In the genomic region with DNA sequence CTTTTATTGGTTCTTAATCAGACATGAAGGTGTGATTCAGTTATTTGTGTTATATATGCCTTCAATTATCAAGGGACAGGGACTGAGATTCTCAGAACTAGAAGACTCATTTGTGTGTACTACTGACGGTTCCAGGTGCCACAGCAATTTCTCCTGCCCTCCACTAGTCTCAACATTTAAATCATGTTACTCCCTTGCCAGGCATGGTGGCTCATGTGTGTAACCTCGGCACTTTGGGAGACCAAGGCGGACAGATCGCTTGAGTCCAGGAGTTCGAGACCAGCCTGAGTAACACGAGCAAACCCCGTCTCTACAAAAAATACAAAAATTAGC, we compare ENCODE assay signal across 9 cellular contexts. TPM values are rescaled to one million over a fixed set of nuclear protein-coding genes. Genes with fewer than 3 reads are reported as not detected.
DNase-seq lines count a peak whose midpoint lies in the region; ATAC-seq, FAIRE-seq and TF ChIP-seq lines count a peak whose summit lies in the region.
"Had no signal": no experiment of that assay in that cellular context is flagged by ENCODE, and none has a peak within 500 bp of the region (broad histone marks: within the 10 kb centered on the region; RNA-seq: fewer than 3 reads in every experiment).

No MANE protein-coding gene starts in this region.

- peaks cover 28% of the 10 kb centered on the region for H3K4me1 ChIP-seq in SJSA1 (replicated peaks)

- H3K4me3 ChIP-seq in SJSA1, result peak overlapping the region; percentile 86
- H3K4me3 ChIP-seq in fibroblast of mammary gland (ENCODE audit: control insufficient read depth, low read depth, low read length), result peak overlapping the region; percentile 74
- H3K4me3 ChIP-seq in skeletal muscle cell (ENCODE audit: low read depth, low read length), result peak overlapping the region; percentile 80

- H3K27ac ChIP-seq in SJSA1, result no peak overlapping the region

- no peak for DNase-seq in GM12892 (ENCODE audit: insufficient read length)
- no peak for DNase-seq in SJSA1 (ENCODE audit: low read depth in 1 of 2, low spot score in 2 of 2)
- DNase-seq in fibroblast of mammary gland (ENCODE audit: low read depth), result no peak
- no peak for DNase-seq in skeletal muscle cell (ENCODE audit: low read depth)
- DNase-seq in NCI-H1436 treated with DMSO at 0.1 percent for 48 hours (lab: John Stamatoyannopoulos, UW), result no peak
- no peak for DNase-seq in NCI-H69 (lab: John Stamatoyannopoulos, UW)

- no peak for ATAC-seq in activated CD4-positive, CD25-positive, alpha-beta regulatory T cell treated with anti-CD3 and anti-CD28 coated beads, Interleukin-2, amount 50 U/mL, for 24 hours
- ATAC-seq in HG02970 (IDR thresholded peaks at IDR 0.05; ENCODE audit: low FRiP score, unreplicated experiment), result no peak

- no peaks in the 10 kb centered on the region for H3K9me3 ChIP-seq in SJSA1 (replicated peaks)

- peaks cover 30% of the 10 kb centered on the region for H3K36me3 ChIP-seq in SJSA1

- no peaks in the 10 kb centered on the region for H3K27me3 ChIP-seq in SJSA1 (replicated peaks)

- no peak for TF ChIP-seq POLR2A in GM12892 (IDR thresholded peaks at IDR 0.05; ENCODE audit: low read depth, low read length)

- FAIRE-seq in GM12892 (lab: Jason Lieb, UNC), result peak; percentile 51
- FAIRE-seq: endometrium had no signal

- TF ChIP-seq CTCF in fibroblast of mammary gland (conservative IDR thresholded peaks at IDR 0.05; ENCODE audit: control insufficient read depth, insufficient read depth, low read depth, low read length), result no peak

RNA-seq across cellular contexts. Expression of a gene that starts 1.1 kb away (rescaled TPM):
- 98.3 TPM for polyA plus RNA-seq in GM12892 (2012; ENCODE audit: missing spikeins)
- 40.5 and 48.4 TPM in 2 replicates for total RNA-seq in SJSA1 (2014; rRNA removed; shearing (Covaris generic))

RNA-seq across cellular contexts. Expression of a gene that starts 37.0 kb away (rescaled TPM):
- polyA plus RNA-seq in GM12892 (2012; ENCODE audit: missing spikeins), result not detected
- not detected in 2 replicates for total RNA-seq in SJSA1 (2014; rRNA removed; shearing (Covaris generic))

RNA-seq across cellular contexts. Expression of a gene that starts 40.2 kb away (rescaled TPM):
- not detected for polyA plus RNA-seq in GM12892 (2012; ENCODE audit: missing spikeins)
- not detected in 2 replicates for total RNA-seq in SJSA1 (2014; rRNA removed; shearing (Covaris generic))
